Comparison of ENCODE assay signal across 15 cellular contexts in the genomic region with DNA sequence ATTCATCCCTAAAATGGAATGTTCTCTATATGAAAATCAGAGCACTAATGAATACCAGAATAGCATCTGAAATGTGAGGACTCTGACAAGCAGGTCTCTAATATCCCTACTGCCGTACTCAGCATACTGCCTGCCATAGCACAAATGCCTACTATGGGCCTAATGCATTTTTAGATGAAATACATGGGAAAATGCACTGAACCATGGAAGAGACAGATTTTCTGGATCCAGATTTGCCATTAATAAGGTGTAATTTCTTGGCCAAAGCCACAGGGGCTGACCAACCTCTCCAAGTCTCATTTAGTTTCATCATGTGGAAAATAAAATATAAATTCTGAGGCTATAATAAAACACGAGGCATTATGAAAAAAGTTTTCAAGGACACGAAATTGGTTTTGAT.
"Had no signal": no experiment of that assay in that cellular context is flagged by ENCODE, and none has a peak within 500 bp of the region (broad histone marks: within the 10 kb centered on the region; RNA-seq: fewer than 3 reads in every experiment).

No MANE protein-coding gene starts in this region.

- H3K4me3 Mint-ChIP-seq: activated CD4-positive, alpha-beta memory T cell treated with anti-CD3 and anti-CD28 coated beads for 36 hours; nephron progenitor cell had no signal

- H3K27ac Mint-ChIP-seq: nephron progenitor cell had no signal

- H3K27me3 Mint-ChIP-seq: activated CD4-positive, alpha-beta memory T cell treated with anti-CD3 and anti-CD28 coated beads for 36 hours had no signal

- H3K4me1 Mint-ChIP-seq: nephron progenitor cell had no signal

- ATAC-seq: heart left ventricle, left lobe of liver, mucosa of descending colon, sciatic nerve had no signal

- DNase-seq: activated CD4-positive, alpha-beta memory T cell treated with anti-CD3 and anti-CD28 coated beads for 36 hours; activated CD4-positive, CD25-positive, alpha-beta regulatory T cell treated with anti-CD3 and anti-CD28 coated beads, Interleukin-2, amount 50 U/mL, for 72 hours; activated effector memory CD4-positive, alpha-beta T cell treated with anti-CD3 and anti-CD28 coated beads, Interleukin-2, amount 50 U/mL, for 16 hours; heart left ventricle; mammary epithelial cell; mucosa of descending colon; nephron progenitor cell; spleen; stimulated activated CD4-positive, alpha-beta T cell treated with anti-CD3 and anti-CD28 coated beads, Interleukin-2, amount 100 ng/mL, for 24 hours; stimulated activated naive CD4-positive, alpha-beta T cell treated with Interleukin-2 at 50 U/mL for 16 hours; SW 1271; T-helper 9 cell; upper lobe of left lung had no signal
